ENCODE assay signal across 8 cellular contexts in the genomic region with DNA sequence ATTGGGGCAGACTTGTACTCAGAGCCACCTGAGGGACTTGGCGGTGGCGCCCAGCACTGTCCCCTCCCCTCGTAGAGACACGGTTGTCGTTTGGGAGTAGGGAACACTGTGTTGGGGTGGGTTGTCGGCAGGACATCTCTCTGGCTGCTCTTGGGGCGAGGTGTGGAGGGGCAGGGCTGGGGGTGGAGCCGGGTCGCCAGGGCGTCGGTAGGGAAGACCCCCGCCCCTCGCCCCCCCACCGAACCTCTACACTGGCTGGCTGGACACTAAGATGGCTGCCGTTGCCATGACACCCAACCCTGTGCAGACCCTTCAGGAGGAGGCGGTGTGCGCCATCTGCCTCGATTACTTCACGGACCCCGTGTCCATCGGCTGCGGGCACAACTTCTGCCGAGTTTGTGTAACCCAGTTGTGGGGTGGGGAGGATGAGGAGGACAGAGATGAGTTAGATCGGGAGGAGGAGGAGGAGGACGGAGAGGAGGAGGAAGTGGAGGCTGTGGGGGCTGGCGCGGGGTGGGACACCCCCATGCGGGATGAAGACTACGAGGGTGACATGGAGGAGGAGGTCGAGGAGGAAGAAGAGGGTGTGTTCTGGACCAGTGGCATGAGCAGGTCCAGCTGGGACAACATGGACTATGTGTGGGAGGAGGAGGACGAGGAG. TPM values are rescaled to one million over a fixed set of nuclear protein-coding genes. Genes with fewer than 3 reads are reported as not detected.
DNase-seq lines count a peak whose midpoint lies in the region; ATAC-seq, FAIRE-seq and TF ChIP-seq lines count a peak whose summit lies in the region.

No MANE protein-coding gene starts in this region.

- no peaks in the 10 kb centered on the region for H3K27me3 ChIP-seq in keratinocyte (ENCODE audit: control insufficient read depth, extremely low read depth, insufficient read depth, low read length)

- in situ Hi-C loops in astrocyte of the cerebellum (cut with HindIII; ENCODE audit: low sequenced_read_pairs): no loop called here

- peaks cover 4% of the 10 kb centered on the region for H3K9me1 ChIP-seq in keratinocyte (ENCODE audit: control insufficient read depth, extremely low read depth, insufficient read depth, low read length)

- H3K4me3 Mint-ChIP-seq in stimulated activated naive B cell treated with anti-CD40 and anti-IgM and Interleukin-4, amounts not matched to agents 10 μg/mL and 1 μg/mL and 100 μg/mL, for 72 hours: peak overlapping the region; percentile 86 to 96

- peaks cover 17% of the 10 kb centered on the region for H3K4me1 ChIP-seq in keratinocyte (ENCODE audit: control insufficient read depth, extremely low read depth, insufficient read depth, low read length)

- dilution Hi-C loops in keratinocyte (cut with MboI; ENCODE audit: extremely low pct_ligation_motif_present, low sequenced_read_pairs): no loop called here

- H3K4me1 Mint-ChIP-seq in stimulated activated naive B cell treated with anti-CD40 and anti-IgM and Interleukin-4, amounts not matched to agents 10 μg/mL and 1 μg/mL and 100 μg/mL, for 72 hours: peaks cover 38 to 46% of the 10 kb centered on the region in 2 donors

- peak overlapping the region; percentile 87 for H3K9ac ChIP-seq in keratinocyte (ENCODE audit: control insufficient read depth, extremely low read depth, insufficient read depth, low read length)

- ATAC-seq in HG03354 (IDR thresholded peaks at IDR 0.05; ENCODE audit: poor library complexity, severe bottlenecking, unreplicated experiment): peak; percentile 1
- ATAC-seq in stimulated activated naive B cell treated with anti-CD40 and anti-IgM and Interleukin-4, amounts not matched to agents 10 μg/mL and 1 μg/mL and 100 μg/mL, for 72 hours (replicated peaks): peak; percentile 12 to 13

- H3K36me3 ChIP-seq in keratinocyte (ENCODE audit: control insufficient read depth in 2 of 2, extremely low read depth in 1 of 2, insufficient read depth in 2 of 2, low read length in 2 of 2): peaks cover 10 to 13% of the 10 kb centered on the region in 2 experiments

- DNase-seq in GM12864 (ENCODE audit: low read depth) (no peak), astrocyte of the cerebellum (ENCODE audit: low read depth) (no peak), keratinocyte (ENCODE audit: low read depth, low spot score) (no peak), midbrain (lab: John Stamatoyannopoulos, UW) (no peak), AG08395 (ENCODE audit: low spot score) (no peak), NCI-H2081 treated with DMSO at 0.1 percent for 48 hours (lab: John Stamatoyannopoulos, UW) (no peak)
- peak; percentile 46 for DNase-seq in stimulated activated naive B cell treated with anti-CD40 and anti-IgM and Interleukin-4, amounts not matched to agents 10 μg/mL and 1 μg/mL and 100 μg/mL, for 72 hours

- peaks cover 7 to 8% of the 10 kb centered on the region in 2 donors for H3K27me3 Mint-ChIP-seq in stimulated activated naive B cell treated with anti-CD40 and anti-IgM and Interleukin-4, amounts not matched to agents 10 μg/mL and 1 μg/mL and 100 μg/mL, for 72 hours

- H3K27ac ChIP-seq in keratinocyte (ENCODE audit: control insufficient read depth, insufficient read depth, low read length): peak overlapping the region; percentile 88

- FAIRE-seq in keratinocyte (lab: Jason Lieb, UNC): no peak

- peak overlapping the region; percentile 94 for H3K4me2 ChIP-seq in keratinocyte (ENCODE audit: control insufficient read depth, extremely low read depth, insufficient read depth, low read depth, low read length)

- H4K20me1 ChIP-seq in keratinocyte (ENCODE audit: control insufficient read depth, extremely low read depth, insufficient read depth, low read length): no peaks in the 10 kb centered on the region

- H3K4me3 ChIP-seq in GM12864 (ENCODE audit: low read depth, low read length): peak overlapping the region; percentile 70
- H3K4me3 ChIP-seq in astrocyte of the cerebellum (ENCODE audit: low read depth, low read length): peak overlapping the region; percentile 80
- H3K4me3 ChIP-seq in keratinocyte (ENCODE audit: control insufficient read depth in 2 of 3, extremely low read depth in 1 of 3, insufficient read depth in 2 of 3, low read depth in 1 of 3, low read length in 3 of 3): peak overlapping the region; percentile 85 to 88 (median 87)

- no peaks in the 10 kb centered on the region for H3K9me3 ChIP-seq in keratinocyte (ENCODE audit: control insufficient read depth, low read depth, low read length)

- peaks cover 14 to 31% of the 10 kb centered on the region in 2 donors for H3K36me3 Mint-ChIP-seq in stimulated activated naive B cell treated with anti-CD40 and anti-IgM and Interleukin-4, amounts not matched to agents 10 μg/mL and 1 μg/mL and 100 μg/mL, for 72 hours

- peak overlapping the region; percentile 100 for H3K27ac Mint-ChIP-seq in stimulated activated naive B cell treated with anti-CD40 and anti-IgM and Interleukin-4, amounts not matched to agents 10 μg/mL and 1 μg/mL and 100 μg/mL, for 72 hours

- TF ChIP-seq CTCF in GM12864 (IDR thresholded peaks at IDR 0.05; ENCODE audit: low read depth, low read length, missing control alignments) (no peak), astrocyte of the cerebellum (IDR thresholded peaks at IDR 0.05; ENCODE audit: low read depth, low read length, missing control alignments) (no peak), keratinocyte (optimal IDR thresholded peaks at IDR 0.05 in 1 of 3, IDR thresholded peaks at IDR 0.05 in 1 of 3, conservative IDR thresholded peaks at IDR 0.05 in 1 of 3; ENCODE audit: extremely low read depth in 1 of 3, insufficient read depth in 2 of 3, low read length in 3 of 3) (no peak)

- H2AFZ ChIP-seq in keratinocyte (ENCODE audit: control insufficient read depth, low read length): peak overlapping the region; percentile 35

- peaks cover 6% of the 10 kb centered on the region in 2 donors for H3K9me3 Mint-ChIP-seq in stimulated activated naive B cell treated with anti-CD40 and anti-IgM and Interleukin-4, amounts not matched to agents 10 μg/mL and 1 μg/mL and 100 μg/mL, for 72 hours

- peaks cover 24% of the 10 kb centered on the region for H3K79me2 ChIP-seq in keratinocyte (ENCODE audit: control insufficient read depth, insufficient read depth, low read length)

RNA-seq across cellular contexts. Expression of gene TRIM41, which starts 0.8 kb away (rescaled TPM):
- 11.8 to 14.1 TPM (median 13.4 TPM) in 3 replicates for polyA plus RNA-seq in keratinocyte
- 6.8 TPM for polyA plus RNA-seq in keratinocyte (2011; ENCODE audit: low read depth)
- polyA plus RNA-seq in keratinocyte (2011; cell fraction: cytosol; rRNA removed): 9.2 and 12.8 TPM in 2 replicates
- 40.3 and 44.3 TPM in 2 replicates for polyA plus RNA-seq in keratinocyte (2011; cell fraction: nucleus; rRNA removed)
- polyA plus RNA-seq in keratinocyte (2012; ENCODE audit: low replicate concordance): 12.2 and 19.8 TPM in 2 replicates
- 5.2 to 10.3 TPM (median 5.3 TPM) in 3 replicates for polyA minus RNA-seq in keratinocyte
- 12.5 TPM for polyA minus RNA-seq in keratinocyte (2011; cell fraction: cytosol; rRNA and poly(A)+ RNA removed)
- 11.0 and 11.1 TPM in 2 replicates for polyA minus RNA-seq in keratinocyte (2011; cell fraction: nucleus; rRNA and poly(A)+ RNA removed)

RNA-seq across cellular contexts. Expression of gene TRIM7, which starts 18.9 kb away (rescaled TPM):
- 21.7 to 27.6 TPM (median 22.4 TPM) in 3 replicates for polyA plus RNA-seq in keratinocyte
- 8.8 TPM for polyA plus RNA-seq in keratinocyte (2011; ENCODE audit: low read depth)
- 20.1 and 22.0 TPM in 2 replicates for polyA plus RNA-seq in keratinocyte (2011; cell fraction: cytosol; rRNA removed)
- 28.5 and 29.7 TPM in 2 replicates for polyA plus RNA-seq in keratinocyte (2011; cell fraction: nucleus; rRNA removed)
- polyA plus RNA-seq in keratinocyte (2012; ENCODE audit: low replicate concordance): 16.7 and 25.6 TPM in 2 replicates
- 7.2 to 10.6 TPM (median 8.1 TPM) in 3 replicates for polyA minus RNA-seq in keratinocyte
- polyA minus RNA-seq in keratinocyte (2011; cell fraction: cytosol; rRNA and poly(A)+ RNA removed): 15.7 TPM
- 7.7 and 9.9 TPM in 2 replicates for polyA minus RNA-seq in keratinocyte (2011; cell fraction: nucleus; rRNA and poly(A)+ RNA removed)

RNA-seq across cellular contexts. Expression of gene RACK1, which starts 19.8 kb away (rescaled TPM):
- 3,291 to 4,197 TPM (median 3,883 TPM) in 3 replicates for polyA plus RNA-seq in keratinocyte
- 6,866 TPM for polyA plus RNA-seq in keratinocyte (2011; ENCODE audit: low read depth)
- polyA plus RNA-seq in keratinocyte (2011; cell fraction: cytosol; rRNA removed): 3,208 and 4,094 TPM in 2 replicates
- 1,292 and 1,405 TPM in 2 replicates for polyA plus RNA-seq in keratinocyte (2011; cell fraction: nucleus; rRNA removed)
- 2,997 and 3,266 TPM in 2 replicates for polyA plus RNA-seq in keratinocyte (2012; ENCODE audit: low replicate concordance)
- 6,396 to 10,268 TPM (median 9,173 TPM) in 3 replicates for polyA minus RNA-seq in keratinocyte
- polyA minus RNA-seq in keratinocyte (2011; cell fraction: cytosol; rRNA and poly(A)+ RNA removed): 5,229 TPM
- polyA minus RNA-seq in keratinocyte (2011; cell fraction: nucleus; rRNA and poly(A)+ RNA removed): 1,104 and 1,134 TPM in 2 replicates

RNA-seq across cellular contexts. Expression of gene TRIM52, which starts 37.1 kb away (rescaled TPM):
- 4.3 to 7.7 TPM (median 7.5 TPM) in 3 replicates for polyA plus RNA-seq in keratinocyte
- polyA plus RNA-seq in keratinocyte (2011; ENCODE audit: low read depth): 3.3 TPM
- polyA plus RNA-seq in keratinocyte (2011; cell fraction: cytosol; rRNA removed): 2.4 and 3.4 TPM in 2 replicates
- polyA plus RNA-seq in keratinocyte (2011; cell fraction: nucleus; rRNA removed): 20.3 and 23.5 TPM in 2 replicates
- 4.2 and 5.7 TPM in 2 replicates for polyA plus RNA-seq in keratinocyte (2012; ENCODE audit: low replicate concordance)
- polyA minus RNA-seq in keratinocyte: 1.9 to 12.9 TPM (median 3.9 TPM) in 3 replicates
- polyA minus RNA-seq in keratinocyte (2011; cell fraction: cytosol; rRNA and poly(A)+ RNA removed): 5.4 TPM
- polyA minus RNA-seq in keratinocyte (2011; cell fraction: nucleus; rRNA and poly(A)+ RNA removed): 3.5 and 7.0 TPM in 2 replicates
